Comparison of ENCODE assay signal across 8 cellular contexts in the genomic region with DNA sequence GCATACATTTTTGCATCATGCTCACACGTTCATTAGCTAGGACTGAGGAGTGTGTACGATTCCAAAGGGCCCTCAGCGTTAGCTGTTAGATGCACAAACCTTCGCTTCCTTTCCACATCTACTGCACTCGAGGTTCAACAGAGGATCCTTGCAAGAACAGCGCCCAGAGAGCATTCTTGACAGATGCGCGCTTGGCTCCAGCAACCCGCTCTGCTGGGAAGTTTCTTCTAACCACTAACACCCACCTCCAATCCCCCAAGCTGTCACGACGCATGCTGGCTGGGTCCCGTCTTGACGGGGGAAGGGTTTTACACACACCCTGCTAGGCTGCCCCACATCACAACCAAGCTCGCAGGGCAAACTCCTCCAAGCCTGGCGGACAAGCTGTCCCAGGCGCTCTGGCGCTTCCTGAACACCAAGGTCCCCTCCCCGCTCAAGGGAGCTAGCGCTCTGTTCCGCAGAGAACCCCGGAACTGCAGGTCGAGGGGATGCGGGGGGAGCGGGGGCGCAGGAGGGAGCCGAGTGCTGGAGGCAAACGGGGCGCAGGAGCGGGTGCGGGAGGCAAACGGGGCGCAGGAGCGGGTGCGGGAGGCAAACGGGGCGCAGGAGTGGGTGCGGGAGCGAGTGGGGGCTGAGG. TPM values are rescaled to one million over a fixed set of nuclear protein-coding genes. Genes with fewer than 3 reads are reported as not detected.
A peak's percentile ranks its signal among the peaks of the same experiment; 100 is the strongest.
DNase-seq lines count a peak whose midpoint lies in the region; ATAC-seq, FAIRE-seq and TF ChIP-seq lines count a peak whose summit lies in the region.

No MANE protein-coding gene starts in this region.

- peak overlapping the region in 1 of 2 donors; percentile 71 for H3K27ac Mint-ChIP-seq in T-cell

- H3K9me3 ChIP-seq in A549 (no peaks in the 10 kb centered on the region), endothelial cell of umbilical vein (replicated peaks; ENCODE audit: control insufficient read depth, insufficient read depth, low read length) (no peaks in the 10 kb centered on the region), mucosa of rectum (ENCODE audit: control insufficient read depth in 2 of 2, low read length in 2 of 2) (no peaks in the 10 kb centered on the region)

- H3K27me3 Mint-ChIP-seq in T-cell, result peaks cover 60 to 62% of the 10 kb centered on the region in 2 donors

- H2AFZ ChIP-seq in endothelial cell of umbilical vein (ENCODE audit: low read depth, low read length), result peak overlapping the region; percentile 55

- H3K27me3 ChIP-seq in endothelial cell of umbilical vein (ENCODE audit: control insufficient read depth in 2 of 2, insufficient read depth in 2 of 2, low read length in 2 of 2) (peaks cover 8 to 9% of the 10 kb centered on the region in 2 experiments), mucosa of rectum (ENCODE audit: control insufficient read depth in 2 of 2, insufficient read depth in 2 of 2, low read length in 2 of 2) (peaks cover 25 to 29% of the 10 kb centered on the region in 2 donors)

- H3K9ac ChIP-seq in endothelial cell of umbilical vein (replicated peaks; ENCODE audit: extremely low read depth, insufficient read depth, low read length) (no peak overlapping the region), mucosa of rectum (ENCODE audit: low read depth in 1 of 2, low read length in 2 of 2) (peak overlapping the region; percentile 36 to 60)

- H4K20me1 ChIP-seq in endothelial cell of umbilical vein (replicated peaks; ENCODE audit: control insufficient read depth, extremely low read depth, insufficient read depth, low read length), result no peaks in the 10 kb centered on the region

- no peaks in the 10 kb centered on the region for H3K36me3 Mint-ChIP-seq in T-cell

- H3K4me3 Mint-ChIP-seq in T-cell, result peak overlapping the region; percentile 61 to 80 (median 64)

- intact Hi-C loops in endothelial cell of umbilical vein (cut with micrococcal nuclease), result loop anchor here (1.0 to 5.0 kb wide), 8 partner anchors 16 to 362 kb away; partner anchors contain the start of genes DCLRE1A and NHLRC2

- CTCF ChIA-PET in A549 (lab: Yijun Ruan, JAX), result interaction anchor here (0.6 to 1.8 kb wide), 5 partner anchors 12 to 95 kb away, joined by 3 to 8 read pairs (median 3); no protein-coding TSS in a partner anchor
- CTCF ChIA-PET in T-cell (lab: Charles Lee), result no interaction called here
- CTCF ChIA-PET in endothelial cell of umbilical vein (lab: Charles Lee), result interaction anchor here (0.6 to 1.7 kb wide), 5 partner anchors 10 to 287 kb away, joined by 3 to 6 read pairs (median 5); no protein-coding TSS in a partner anchor

- peak overlapping the region; percentile 90 for H3K4me3 ChIP-seq in A549
- H3K4me3 ChIP-seq in endothelial cell of umbilical vein (replicated peaks in 1 of 3; ENCODE audit: insufficient read depth in 1 of 3, low read depth in 1 of 3, low read length in 3 of 3), result peak overlapping the region; percentile 30 to 38 (median 38)
- H3K4me3 ChIP-seq in mucosa of rectum (ENCODE audit: low read length in 2 of 2), result peak overlapping the region; percentile 45 to 66

- TF ChIP-seq POLR2A in A549 (IDR thresholded peaks at IDR 0.05; ENCODE audit: low read length) (no peak), endothelial cell of umbilical vein (IDR thresholded peaks at IDR 0.05; ENCODE audit: low read depth, low read length) (no peak)

- H3K36me3 ChIP-seq in endothelial cell of umbilical vein (ENCODE audit: control insufficient read depth in 2 of 2, extremely low read depth in 1 of 2, insufficient read depth in 2 of 2, low read length in 2 of 2) (no peaks in the 10 kb centered on the region), mucosa of rectum (ENCODE audit: control insufficient read depth in 2 of 2, insufficient read depth in 2 of 2, low read length in 2 of 2) (no peaks in the 10 kb centered on the region)

- H3K4me1 Mint-ChIP-seq in T-cell, result peaks cover 13 to 22% (median 14%) of the 10 kb centered on the region in 3 donors

- no peak for TF ChIP-seq EP300 in A549 (IDR thresholded peaks at IDR 0.05)

- H3K9me1 ChIP-seq in endothelial cell of umbilical vein (replicated peaks; ENCODE audit: control insufficient read depth, extremely low read depth, insufficient read depth, low read length), result no peaks in the 10 kb centered on the region

- peak in 1 of 2 experiments; percentile 22; a peak in 1 of 5 replicates for TF ChIP-seq RAD21 in A549 (conservative IDR thresholded peaks at IDR 0.05 in 1 of 2, IDR thresholded peaks at IDR 0.05 in 1 of 2)

- ATAC-seq in A549 (peak; percentile 84 to 90), HG03378 (IDR thresholded peaks at IDR 0.05; ENCODE audit: unreplicated experiment) (peak; percentile 44), T-cell (replicated peaks in 1 of 4) (peak; percentile 27 to 56 (median 40))

- H3K4me2 ChIP-seq in A549 (peak overlapping the region; percentile 71), endothelial cell of umbilical vein (ENCODE audit: insufficient read depth, low read length) (peak overlapping the region; percentile 18)

- no peak for TF ChIP-seq CTCF in A549 (IDR thresholded peaks at IDR 0.05)
- TF ChIP-seq CTCF in GM10266 (IDR thresholded peaks at IDR 0.05; ENCODE audit: control insufficient read depth, insufficient read depth, low read depth, missing control alignments), result no peak
- no peak for TF ChIP-seq CTCF in endothelial cell of umbilical vein (IDR thresholded peaks at IDR 0.05; ENCODE audit: extremely low read depth in 1 of 2, insufficient read depth in 1 of 2, low read depth in 1 of 2, low read length in 2 of 2)

- 7% methylated on average over 17 of the region's 38 CpGs for WGBS in A549 (ENCODE audit: missing lambda C conversion rate)

- POLR2A ChIA-PET in A549 (lab: Yijun Ruan, JAX), result interaction anchor here (0.7 to 1.1 kb wide), 2 partner anchors 44 to 105 kb away, joined by 3 read pairs; no protein-coding TSS in a partner anchor
- POLR2A ChIA-PET in T-cell (lab: Charles Lee), result interaction anchor here in 1 of 2 donors (0.6 kb wide), 2 partner anchors 28 to 1471 kb away, joined by 3 read pairs; no protein-coding TSS in a partner anchor
- POLR2A ChIA-PET in endothelial cell of umbilical vein (lab: Charles Lee), result no interaction called here

- FAIRE-seq in A549 (lab: Jason Lieb, UNC) (no peak), endothelial cell of umbilical vein (lab: Jason Lieb, UNC) (peak; percentile 61), urothelium cell line (lab: Jason Lieb, UNC) (peak; percentile 32)

- H3K4me1 ChIP-seq in A549 (peaks cover 17% of the 10 kb centered on the region; the same call in 1 of the 3 replicates), endothelial cell of umbilical vein (ENCODE audit: control insufficient read depth, extremely low read depth, insufficient read depth, low read length) (peaks cover 4% of the 10 kb centered on the region), mucosa of rectum (ENCODE audit: control insufficient read depth in 2 of 2, insufficient read depth in 2 of 2, low read length in 2 of 2) (peaks cover 3 to 5% of the 10 kb centered on the region in 2 donors)

- DNase-seq in A549 (ENCODE audit: low read depth in 1 of 2, low spot score in 1 of 2) (peak; percentile 63 to 70), GM10266 (ENCODE audit: extremely low spot score) (peak; percentile 63), T-cell (peak in 3 of 34 experiments; percentile 3 to 13 (median 10)), endothelial cell of umbilical vein (ENCODE audit: low read depth, low spot score) (peak; percentile 39), urothelium cell line (ENCODE audit: low spot score) (peak; percentile 21), cerebellar nuclear complex (lab: John Stamatoyannopoulos, UW) (no peak)

- peak overlapping the region; percentile 82 to 90 for H3K27ac ChIP-seq in A549
- no peak overlapping the region for H3K27ac ChIP-seq in endothelial cell of umbilical vein (ENCODE audit: insufficient read depth, low read depth, low read length)
- H3K27ac ChIP-seq in mucosa of rectum (ENCODE audit: low read depth in 2 of 2, low read length in 2 of 2), result peak overlapping the region; percentile 2 to 68

- BruUV-seq in endothelial cell of umbilical vein (replicated peaks; lab: Mats Ljungman, UMichigan), result no TSS peak

- dilution Hi-C loops in endothelial cell of umbilical vein (cut with MboI; ENCODE audit: extremely low pct_ligation_motif_present, low sequenced_read_pairs), result no loop called here

- no peaks in the 10 kb centered on the region for H3K9me3 Mint-ChIP-seq in T-cell

- no peaks in the 10 kb centered on the region for H3K79me2 ChIP-seq in endothelial cell of umbilical vein (ENCODE audit: control insufficient read depth, insufficient read depth, low read length)

TF ChIP-seq in A549, 52 proteins besides CTCF, POLR2A, EP300 and RAD21:
- TF ChIP-seq MAX (IDR thresholded peaks at IDR 0.05), result peak; percentile 51
- no peak for TF ChIP-seq EHF (CRISPR knock-in tag; IDR thresholded peaks at IDR 0.05)

TF ChIP-seq in endothelial cell of umbilical vein, 7 proteins besides CTCF, POLR2A, EP300 and RAD21 (continues in another document):
- TF ChIP-seq FOS (IDR thresholded peaks at IDR 0.05; ENCODE audit: borderline replicate concordance, insufficient read depth, low read length) (no peak), MAX (IDR thresholded peaks at IDR 0.05; ENCODE audit: insufficient read depth, insufficient read length) (no peak), MYC (IDR thresholded peaks at IDR 0.05; ENCODE audit: low read depth, low read length) (no peak), POLR2AphosphoS5 (IDR thresholded peaks at IDR 0.05; ENCODE audit: insufficient read depth, low read depth, low read length) (no peak), EZH2 (IDR thresholded peaks at IDR 0.05; ENCODE audit: borderline replicate concordance, low read depth, low read length, severe bottlenecking) (no peak), JUN (IDR thresholded peaks at IDR 0.05; ENCODE audit: borderline replicate concordance, insufficient read depth, insufficient read length, low read depth) (no peak)

RNA-seq across cellular contexts. Expression of gene ADRB1, which starts 0.7 kb away (rescaled TPM):
- polyA plus RNA-seq in A549 (2011; rRNA removed) (0.36 and 0.58 TPM in 2 replicates), A549 (2017; fragmentation: RNase III; extraction: RNeasy Plus Mini Kit Qiagen cat#74134 plus additional on column Dnase treatment) (0.62 to 0.75 TPM (median 0.66 TPM) in 3 replicates), endothelial cell of umbilical vein (0.23 and 0.49 TPM in 2 replicates)
- polyA plus RNA-seq in A549 (2012; cell fraction: cytosol; rRNA removed), result 1.1 and 1.6 TPM in 2 replicates
- polyA plus RNA-seq in A549 (2012; cell fraction: nucleus; rRNA removed), result 2.4 and 3.3 TPM in 2 replicates
- polyA minus RNA-seq in A549 (2011; rRNA and poly(A)+ RNA removed), result 0.37 and 0.54 TPM in 2 replicates
- total RNA-seq in T-cell (under 1 TPM; 0.09 to 0.90 (median 0.30) TPM), endothelial cell of umbilical vein (0.97 and 1.8 TPM in 2 replicates)
- 0.09 and 0.18 TPM in 2 replicates for polyA plus RNA-seq in endothelial cell of umbilical vein (2011; cell fraction: cytosol; rRNA removed)
- 0.11 and 0.25 TPM in 2 replicates for polyA plus RNA-seq in endothelial cell of umbilical vein (2011; cell fraction: nucleus; rRNA removed)
- 4.3 and 4.7 TPM in 2 replicates for polyA plus RNA-seq in endothelial cell of umbilical vein (2012)
- polyA minus RNA-seq in endothelial cell of umbilical vein, result 0.23 and 0.41 TPM in 2 replicates
- polyA minus RNA-seq in endothelial cell of umbilical vein (2011; cell fraction: cytosol; rRNA and poly(A)+ RNA removed), result 0.41 TPM
- 0.19 and 0.24 TPM in 2 replicates for polyA minus RNA-seq in endothelial cell of umbilical vein (2011; cell fraction: nucleus; rRNA and poly(A)+ RNA removed)

Comparison
In these comparisons a context has a peak if more than half of its experiments do, and no peak if none do; other contexts are left out.
1. DNase-seq: peak in A549 (2 of 2), GM10266 (single experiment), endothelial cell of umbilical vein (single experiment) and urothelium cell line (single experiment); none in cerebellar nuclear complex (0 of 2).
2. H3K4me3 ChIP-seq: peak in every context shown above with its lines; median percentile 90 in A549; 56 in mucosa of rectum; 38 in endothelial cell of umbilical vein.
3. CTCF ChIA-PET loops: an anchor here in A549 (0.6 to 1.8 kb wide) and endothelial cell of umbilical vein (0.6 to 1.7 kb wide); none called in T-cell.
4. Peak in every context shown above with its lines, with median percentiles within 50 percentile points of each other: ATAC-seq.